In the genomic region with DNA sequence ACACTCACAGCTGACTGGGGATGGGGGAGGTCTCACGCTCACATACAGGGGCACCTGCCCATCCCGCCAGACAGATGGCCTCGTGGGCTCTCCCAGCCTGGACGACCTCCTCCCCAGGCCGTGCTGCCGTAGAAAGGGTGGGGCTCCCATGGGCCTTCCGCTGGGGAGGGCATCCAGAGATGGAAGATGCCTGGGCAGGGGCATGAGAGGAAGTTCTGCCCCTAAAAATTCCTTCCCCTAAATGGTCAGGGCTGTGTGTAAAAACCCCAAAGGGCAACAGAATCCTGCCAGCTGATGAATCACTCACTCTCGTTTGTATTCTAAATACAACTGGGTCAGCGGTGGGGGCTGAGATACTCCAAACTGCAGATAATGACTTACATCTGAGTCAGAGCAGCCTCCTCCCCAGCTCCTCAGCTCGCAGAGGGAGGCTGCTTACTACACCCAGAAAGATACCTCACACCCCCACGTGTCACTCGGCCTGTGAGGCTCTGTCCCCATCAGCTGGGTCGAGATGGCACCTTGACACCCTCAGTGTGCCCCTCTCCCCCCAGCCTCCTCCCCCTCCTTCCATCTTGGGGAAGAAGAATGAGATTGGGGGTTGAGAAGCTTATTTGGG, we compare ENCODE assay signal across 8 cellular contexts. TPM values are rescaled to one million over a fixed set of nuclear protein-coding genes. Genes with fewer than 3 reads are reported as not detected.
DNase-seq lines count a peak whose midpoint lies in the region; ATAC-seq and TF ChIP-seq lines count a peak whose summit lies in the region.

No MANE protein-coding gene starts in this region.

- POLR2A ChIA-PET in naive thymus-derived CD8-positive, alpha-beta T cell (lab: Charles Lee), result interaction anchor here (1.3 to 20.5 kb wide), 6 partner anchors 8 to 350 kb away, joined by 3 to 349 read pairs (median 6); a partner anchor contains a TSS

- H3K9ac ChIP-seq in Loucy (ENCODE audit: low read depth, low read length, poor library complexity, severe bottlenecking), result peak overlapping the region; percentile 43

- H3K36me3 Mint-ChIP-seq in naive thymus-derived CD8-positive, alpha-beta T cell, result peaks cover 0 to 88% (median 14%) of the 10 kb centered on the region in 3 donors

- no peaks in the 10 kb centered on the region for H3K27me3 Mint-ChIP-seq in naive thymus-derived CD8-positive, alpha-beta T cell
- H3K27me3 Mint-ChIP-seq in stimulated activated naive CD8-positive, alpha-beta T cell treated with anti-CD3 and anti-CD28 coated beads, Interleukin-15, amount 100 ng/mL, for 72 hours, result no peaks in the 10 kb centered on the region

- DNase-seq in CD1c-positive myeloid dendritic cell (ENCODE audit: extremely low spot score), result peak; percentile 84
- DNase-seq in activated CD8-positive, alpha-beta memory T cell treated with anti-CD3 and anti-CD28 coated beads, Interleukin-2, amount 50 U/mL, for 24 hours (ENCODE audit: extremely low read depth), result peak; percentile 66
- DNase-seq in epidermal melanocyte (ENCODE audit: insufficient read length, low spot score), result peak; percentile 96
- peak in 3 of 10 donors; percentile 30 to 72 (median 61) for DNase-seq in naive thymus-derived CD8-positive, alpha-beta T cell
- peak; percentile 68 to 86 for DNase-seq in stimulated activated naive CD8-positive, alpha-beta T cell treated with anti-CD3 and anti-CD28 coated beads, Interleukin-15, amount 100 ng/mL, for 72 hours
- no peak for DNase-seq in BE2C

- peaks cover 75 to 100% (median 98%) of the 10 kb centered on the region in 4 donors for H3K4me1 Mint-ChIP-seq in naive thymus-derived CD8-positive, alpha-beta T cell
- H3K4me1 Mint-ChIP-seq in stimulated activated naive CD8-positive, alpha-beta T cell treated with anti-CD3 and anti-CD28 coated beads, Interleukin-15, amount 100 ng/mL, for 72 hours, result peaks cover 100% of the 10 kb centered on the region

- peak overlapping the region; percentile 92 for H3K4me3 ChIP-seq in Loucy (ENCODE audit: low read length, poor library complexity, severe bottlenecking)
- H3K4me3 ChIP-seq in BE2C (ENCODE audit: low read depth, low read length), result no peak overlapping the region

- H3K27me3 ChIP-seq in Loucy (ENCODE audit: insufficient read depth, low read length, poor library complexity, severe bottlenecking), result no peaks in the 10 kb centered on the region
- no peaks in the 10 kb centered on the region for H3K27me3 ChIP-seq in BE2C

- H4K20me1 ChIP-seq in Loucy (ENCODE audit: insufficient read depth, low read length, poor library complexity, severe bottlenecking), result peaks cover 99% of the 10 kb centered on the region

- H3K79me2 ChIP-seq in Loucy (ENCODE audit: insufficient read depth, low read length), result peaks cover 100% of the 10 kb centered on the region

- TF ChIP-seq CTCF in Loucy (conservative IDR thresholded peaks at IDR 0.05; ENCODE audit: low read length) (no peak), BE2C (IDR thresholded peaks at IDR 0.05; ENCODE audit: low read depth, low read length) (no peak)

- H3K4me1 ChIP-seq in Loucy (ENCODE audit: insufficient read depth, low read length, poor library complexity, severe bottlenecking) (peaks cover 77% of the 10 kb centered on the region), BE2C (no peaks in the 10 kb centered on the region)

- peak; percentile 58 to 70 for ATAC-seq in naive thymus-derived CD8-positive, alpha-beta T cell
- peak; percentile 94 for ATAC-seq in stimulated activated naive CD8-positive, alpha-beta T cell treated with anti-CD3 and anti-CD28 coated beads, Interleukin-15, amount 100 ng/mL, for 72 hours
- ATAC-seq in HG03342 (IDR thresholded peaks at IDR 0.05; ENCODE audit: unreplicated experiment), result no peak

- no peaks in the 10 kb centered on the region for H3F3A ChIP-seq in Loucy (ENCODE audit: low read depth)

- H2AFZ ChIP-seq in Loucy (ENCODE audit: low read length), result no peak overlapping the region

- peak overlapping the region; percentile 99 for H3K4me2 ChIP-seq in Loucy (ENCODE audit: low read depth, low read length, poor library complexity, severe bottlenecking)

- H3K4me3 Mint-ChIP-seq in naive thymus-derived CD8-positive, alpha-beta T cell, result peak overlapping the region; percentile 47 to 97 (median 77)
- peak overlapping the region; percentile 69 to 83 for H3K4me3 Mint-ChIP-seq in stimulated activated naive CD8-positive, alpha-beta T cell treated with anti-CD3 and anti-CD28 coated beads, Interleukin-15, amount 100 ng/mL, for 72 hours

- H3K9me3 ChIP-seq in Loucy (ENCODE audit: insufficient read depth, low read depth, low read length) (no peaks in the 10 kb centered on the region), BE2C (no peaks in the 10 kb centered on the region)

- peaks cover 63% of the 10 kb centered on the region for H3K36me3 ChIP-seq in Loucy (ENCODE audit: insufficient read depth, low read length)
- H3K36me3 ChIP-seq in BE2C, result peaks cover 12% of the 10 kb centered on the region

- H3K9me3 Mint-ChIP-seq in naive thymus-derived CD8-positive, alpha-beta T cell, result no peaks in the 10 kb centered on the region
- H3K9me3 Mint-ChIP-seq in stimulated activated naive CD8-positive, alpha-beta T cell treated with anti-CD3 and anti-CD28 coated beads, Interleukin-15, amount 100 ng/mL, for 72 hours, result no peaks in the 10 kb centered on the region

- H3K9me2 ChIP-seq in Loucy (replicated peaks; ENCODE audit: low read depth, low read length), result no peaks in the 10 kb centered on the region

- peak overlapping the region; percentile 77 to 96 (median 92) for H3K27ac Mint-ChIP-seq in naive thymus-derived CD8-positive, alpha-beta T cell
- H3K27ac Mint-ChIP-seq in stimulated activated naive CD8-positive, alpha-beta T cell treated with anti-CD3 and anti-CD28 coated beads, Interleukin-15, amount 100 ng/mL, for 72 hours, result peak overlapping the region; percentile 83 to 97

RNA-seq across cellular contexts. Expression of a gene that starts 10.1 kb away (rescaled TPM):
- 100 to 1,000 TPM; 295 to 300 TPM for total RNA-seq in naive thymus-derived CD8-positive, alpha-beta T cell
- 100 to 1,000 TPM; 304 to 378 (median 322) TPM for polyA plus RNA-seq in naive thymus-derived CD8-positive, alpha-beta T cell
- 93.6 TPM for polyA plus RNA-seq in BE2C (2012; ENCODE audit: insufficient read depth, insufficient read length, low read depth)
